1 cellular context compared by ENCODE assay signal in genomic region chr2:46943881-46944798, GRCh38.
TF ChIP-seq lines count a peak whose summit lies in the region.

No MANE protein-coding gene starts in this region.

TF ChIP-seq in GM23338, 12 proteins besides CTCF, POLR2A, EP300 and RAD21 (continued from another document):
- TF ChIP-seq ZNF462 (CRISPR knock-in tag; IDR thresholded peaks at IDR 0.05) (no peak), EZH2 (IDR thresholded peaks at IDR 0.05; ENCODE audit: low read depth, unreplicated experiment) (no peak), ZNF114 (CRISPR knock-in tag; IDR thresholded peaks at IDR 0.05) (no peak), ETS1 (IDR thresholded peaks at IDR 0.05) (no peak)
